In genomic region chr15:64356443-64357040, GRCh38 we compare ENCODE assay signal across 8 cellular contexts. TPM values are rescaled to one million over a fixed set of nuclear protein-coding genes. Genes with fewer than 3 reads are reported as not detected.
DNase-seq lines count a peak whose midpoint lies in the region; ATAC-seq, FAIRE-seq and TF ChIP-seq lines count a peak whose summit lies in the region.

No MANE protein-coding gene starts in this region.

- TF ChIP-seq CTCF in Calu3 (IDR thresholded peaks at IDR 0.05; ENCODE audit: unreplicated experiment) (peak; percentile 49), HCT116 (IDR thresholded peaks at IDR 0.05 in 2 of 3, conservative IDR thresholded peaks at IDR 0.05 in 1 of 3; ENCODE audit: borderline replicate concordance in 1 of 3, insufficient read depth in 1 of 3, low read depth in 2 of 3, low read length in 2 of 3) (peak; percentile 21 to 87 (median 51); a peak in 4 of 6 replicates), right lobe of liver (IDR thresholded peaks at IDR 0.05) (peak; percentile 44 to 53 (median 46)), tibial artery (IDR thresholded peaks at IDR 0.05) (peak; percentile 26 to 53)

- H3K4me3 Mint-ChIP-seq in Calu3 (ENCODE audit: low read depth, unreplicated experiment), result peak overlapping the region; percentile 95

- H3K27me3 Mint-ChIP-seq in Calu3 (ENCODE audit: unreplicated experiment), result no peaks in the 10 kb centered on the region

- POLR2A ChIA-PET in HCT116 (lab: Charles Lee), result interaction anchor here (1.0 kb wide), 1 partner anchor 31 kb away, joined by 3 read pairs; the partner anchor contains the start of gene TRIP4

- H3K36me3 ChIP-seq in HCT116 (ENCODE audit: control insufficient read depth in 1 of 2, insufficient read depth in 2 of 2, low read length in 2 of 2) (peaks cover 0 to 5% of the 10 kb centered on the region in 2 experiments; a peak in 1 of 4 replicates), right lobe of liver (no peaks in the 10 kb centered on the region), tibial artery (no peaks in the 10 kb centered on the region)

- peak overlapping the region; percentile 87 for H3K9ac ChIP-seq in HCT116 (ENCODE audit: low read length)

- 14% methylated on average over 11 of the region's 13 CpGs for WGBS in right lobe of liver (ENCODE audit: insufficient coverage, low coverage, low lambda C conversion rate, missing lambda C conversion rate)

- BruUV-seq in Calu3 (replicated peaks; lab: Mats Ljungman, UMichigan) (no TSS peak), HCT116 (replicated peaks; lab: Mats Ljungman, UMichigan) (no TSS peak)

- TF ChIP-seq RAD21 in HCT116 (IDR thresholded peaks at IDR 0.05; ENCODE audit: low read depth), result peak; percentile 70

- DNase-seq in Calu3, result no peak
- DNase-seq in HCT116 (ENCODE audit: low read depth, low spot score), result peak; percentile 61
- peak; percentile 70 for DNase-seq in NCI-H748 treated with DMSO at 0.1 percent for 48 hours (lab: John Stamatoyannopoulos, UW)
- peak in 5 of 61 donors; percentile 60 to 91 (median 67) for DNase-seq in caudate nucleus (lab: John Stamatoyannopoulos, UW)
- DNase-seq in right lobe of liver, result no peak
- DNase-seq in tibial artery, result no peak
- DNase-seq in NCI-H1694 treated with DMSO at 0.1 percent for 48 hours (lab: John Stamatoyannopoulos, UW), result no peak
- no peak for DNase-seq in GM12891 (ENCODE audit: insufficient read length, low spot score)

- H3K27ac ChIP-seq in HCT116 (ENCODE audit: low read depth, low read length) (peak overlapping the region; percentile 77), caudate nucleus (ENCODE audit: low read depth, low read length) (peak overlapping the region; percentile 88), right lobe of liver (peak overlapping the region in 2 of 3 donors; percentile 19 to 26), tibial artery (peak overlapping the region; percentile 79 to 87)

- H3K4me3 ChIP-seq in HCT116 (replicated peaks in 1 of 2; ENCODE audit: low read depth in 1 of 2, low read length in 2 of 2) (peak overlapping the region; percentile 78 to 93), right lobe of liver (peak overlapping the region; percentile 65 to 78 (median 72)), tibial artery (peak overlapping the region; percentile 73 to 99)

- CTCF ChIA-PET in Calu3 (lab: Charles Lee) (interaction anchor here (0.9 to 1.5 kb wide), 6 partner anchors 108 to 263 kb away, joined by 3 to 5 read pairs (median 3); partner anchors contain the start of genes CIAO2A and PPIB), HCT116 (lab: Charles Lee) (interaction anchor here (1.0 kb wide), 2 partner anchors 22 to 147 kb away, joined by 3 to 6 read pairs; no protein-coding TSS in a partner anchor)

- H3K79me2 ChIP-seq in HCT116 (ENCODE audit: insufficient read depth, low read length), result peaks cover 42% of the 10 kb centered on the region

- H4K20me1 ChIP-seq in HCT116 (ENCODE audit: insufficient read depth), result 0 out of 2 replicates have a peak, but pooled peaks cover 3% of the 10 kb centered on the region

- no peak overlapping the region for H2AFZ ChIP-seq in HCT116 (ENCODE audit: low read depth, low read length, poor library complexity, severe bottlenecking)

- no peaks in the 10 kb centered on the region for H3K9me2 ChIP-seq in HCT116 (ENCODE audit: insufficient read depth)

- ATAC-seq in HCT116 (peak; percentile 67), right lobe of liver (peak; percentile 66 to 82 (median 77))

- H3K4me2 ChIP-seq in HCT116 (ENCODE audit: low read length), result peak overlapping the region; percentile 93

- H3K27ac Mint-ChIP-seq in Calu3 (ENCODE audit: unreplicated experiment), result peak overlapping the region; percentile 80

- no peak for FAIRE-seq in GM12891 (lab: Jason Lieb, UNC)

- H3K9me3 ChIP-seq in HCT116 (ENCODE audit: control insufficient read depth in 1 of 2, insufficient read depth in 1 of 2, low read depth in 1 of 2, low read length in 2 of 2) (no peaks in the 10 kb centered on the region), right lobe of liver (no peaks in the 10 kb centered on the region), tibial artery (no peaks in the 10 kb centered on the region)

- H3K4me1 ChIP-seq in HCT116 (ENCODE audit: control insufficient read depth in 1 of 2, insufficient read depth in 2 of 2, low read length in 2 of 2) (peaks cover 9 to 19% of the 10 kb centered on the region in 2 experiments; a peak in 3 of 4 replicates), right lobe of liver (no peaks in the 10 kb centered on the region), tibial artery (peaks cover 0 to 20% (median 11%) of the 10 kb centered on the region in 4 donors)

- no peak for TF ChIP-seq POLR2A in HCT116 (IDR thresholded peaks at IDR 0.05; ENCODE audit: borderline replicate concordance, extremely low read depth, insufficient read depth, insufficient read length)
- TF ChIP-seq POLR2A in right lobe of liver (IDR thresholded peaks at IDR 0.05), result no peak
- no peak for TF ChIP-seq POLR2A in GM12891 (IDR thresholded peaks at IDR 0.05; ENCODE audit: low read depth, low read length)

- intact Hi-C loops in Calu3 (cut with micrococcal nuclease; ENCODE audit: unreplicated experiment), result loop anchor here (1.0 kb wide), 1 partner anchor 147 kb away; no protein-coding TSS in a partner anchor
- intact Hi-C loops in HCT116 (cut with micrococcal nuclease), result loop anchor here (1.0 to 5.0 kb wide), 2 partner anchors 147 to 204 kb away; partner anchors contain the start of gene SNX22
- intact Hi-C loops in right lobe of liver (cut with DNase I), result loop anchor here (10.0 kb wide), 1 partner anchor 152 kb away; no protein-coding TSS in a partner anchor
- intact Hi-C loops in tibial artery (cut with DNase I; ENCODE audit: low total_unique reads), result loop anchor here (5.0 kb wide), 1 partner anchor 149 kb away; no protein-coding TSS in a partner anchor

- RAD21 ChIA-PET in HCT116 (lab: Charles Lee; ENCODE audit: low non-redundant PET in 1 of 2, low total read pairs in 2 of 2, uncharacterized antibody in 2 of 2, unreplicated experiment in 2 of 2), result interaction anchor here in 1 of 2 experiments (1.0 kb wide), 1 partner anchor 194 kb away, joined by 3 read pairs; the partner anchor contains the start of gene PPIB

- peaks cover 21% of the 10 kb centered on the region for H3K36me3 Mint-ChIP-seq in Calu3 (ENCODE audit: insufficient read depth, unreplicated experiment)

- no peaks in the 10 kb centered on the region for H3K27me3 ChIP-seq in HCT116 (ENCODE audit: insufficient read depth, low read length)
- no peaks in the 10 kb centered on the region for H3K27me3 ChIP-seq in right lobe of liver
- H3K27me3 ChIP-seq in tibial artery, result no peaks in the 10 kb centered on the region

- no peaks in the 10 kb centered on the region for H3K9me3 Mint-ChIP-seq in Calu3 (ENCODE audit: low read depth, unreplicated experiment)

- peaks cover 16% of the 10 kb centered on the region for H3K4me1 Mint-ChIP-seq in Calu3 (ENCODE audit: low read depth, unreplicated experiment)

TF ChIP-seq in HCT116, 20 proteins besides CTCF, POLR2A, EP300 and RAD21:
- no peak; the same call in 1 of the 2 replicates for TF ChIP-seq ELF1 (IDR thresholded peaks at IDR 0.05; ENCODE audit: borderline replicate concordance, low read depth)
- no peak for TF ChIP-seq ZNF274 (IDR thresholded peaks at IDR 0.05; ENCODE audit: low read depth, low read length)
- TF ChIP-seq EGR1 (IDR thresholded peaks at IDR 0.05; ENCODE audit: low read depth), result 0 out of 2 replicates have a peak, but pooled peaks have one; percentile 11
- no peak for TF ChIP-seq SIN3A (IDR thresholded peaks at IDR 0.05; ENCODE audit: low read depth)
- no peak for TF ChIP-seq SP1 (IDR thresholded peaks at IDR 0.05; ENCODE audit: low read depth)
- TF ChIP-seq ZFX (IDR thresholded peaks at IDR 0.05), result no peak
- peak; percentile 26; the same call in 1 of the 2 replicates for TF ChIP-seq MAX (IDR thresholded peaks at IDR 0.05)
- no peak for TF ChIP-seq FOSL1 (IDR thresholded peaks at IDR 0.05; ENCODE audit: low read depth)

TF ChIP-seq in GM12891, 5 proteins besides CTCF, POLR2A, EP300 and RAD21:
- TF ChIP-seq TAF1 (IDR thresholded peaks at IDR 0.05; ENCODE audit: low read depth, low read length) (no peak; the same call in 1 of the 2 replicates), POLR2AphosphoS5 (IDR thresholded peaks at IDR 0.05; ENCODE audit: low read depth, low read length) (no peak), POU2F2 (IDR thresholded peaks at IDR 0.05; ENCODE audit: low read depth, low read length) (no peak; the same call in 1 of the 2 replicates), SPI1 (IDR thresholded peaks at IDR 0.05; ENCODE audit: low read depth, low read length) (no peak), PAX5 (IDR thresholded peaks at IDR 0.05; ENCODE audit: insufficient read depth, low read length, severe bottlenecking) (no peak)

RNA-seq across cellular contexts. Expression of gene CSNK1G1, which starts 0.6 kb away (rescaled TPM):
- total RNA-seq in Calu3 (2022), result 23.9 and 26.7 TPM in 2 replicates
- 21.1 TPM for total RNA-seq in HCT116 (2021; ENCODE audit: unreplicated experiment)
- 7.8 and 9.0 TPM in 2 replicates for polyA plus RNA-seq in HCT116 (2012)
- total RNA-seq in right lobe of liver, result 1 to 10 TPM; 3.9 to 7.1 (median 5.5) TPM
- polyA plus RNA-seq in GM12891 (2012; ENCODE audit: low read depth, missing spikeins), result 8.1 TPM

RNA-seq across cellular contexts. Expression of gene PCLAF, which starts 24.7 kb away (rescaled TPM):
- total RNA-seq in Calu3 (2022) (53.0 and 55.8 TPM in 2 replicates), HCT116 (2021; ENCODE audit: unreplicated experiment) (93.5 TPM), right lobe of liver (1 to 10 TPM in 5 of 6 experiments, under 1 TPM in 1; 0.60 to 5.6 (median 2.1) TPM)
- polyA plus RNA-seq in HCT116 (2012), result 53.8 and 184 TPM in 2 replicates
- polyA plus RNA-seq in GM12891 (2012; ENCODE audit: low read depth, missing spikeins), result 132 TPM

RNA-seq across cellular contexts. Expression of gene TRIP4, which starts 31.1 kb away (rescaled TPM):
- total RNA-seq in Calu3 (2022) (28.5 and 30.1 TPM in 2 replicates), HCT116 (2021; ENCODE audit: unreplicated experiment) (18.3 TPM), right lobe of liver (10 to 100 TPM in 2 of 6 experiments, 1 to 10 TPM in 4; 4.2 to 12.5 (median 9.5) TPM)
- polyA plus RNA-seq in HCT116 (2012), result 14.0 and 16.7 TPM in 2 replicates
- polyA plus RNA-seq in GM12891 (2012; ENCODE audit: low read depth, missing spikeins), result 17.8 TPM

Comparison
In these comparisons a context has a peak if more than half of its experiments do, and no peak if none do; other contexts are left out.
1. DNase-seq: peak in HCT116 (single experiment) and NCI-H748 treated with DMSO at 0.1 percent for 48 hours (single experiment); none in Calu3 (single experiment), right lobe of liver (0 of 3), tibial artery (0 of 2), NCI-H1694 treated with DMSO at 0.1 percent for 48 hours (single experiment) and GM12891 (single experiment).
2. H3K27ac ChIP-seq: peak in every context shown above with its lines; median percentile 88 in caudate nucleus; 83 in tibial artery; 77 in HCT116; 22 in right lobe of liver.
3. Peak in every context shown above with its lines, with median percentiles within 50 percentile points of each other: CTCF ChIP-seq and H3K4me3 ChIP-seq.